In genomic region chr11:17810736-17811135, GRCh38 we compare ENCODE assay signal across 13 cellular contexts.
DNase-seq lines count a peak whose midpoint lies in the region; ATAC-seq and TF ChIP-seq lines count a peak whose summit lies in the region.
"Had no signal": no experiment of that assay in that cellular context is flagged by ENCODE, and none has a peak within 500 bp of the region (broad histone marks: within the 10 kb centered on the region; RNA-seq: fewer than 3 reads in every experiment).

No MANE protein-coding gene starts in this region.

- DNase-seq in left cardiac atrium (no peak), Right ventricle myocardium inferior (ENCODE audit: missing footprints) (no peak), astrocyte of the spinal cord (ENCODE audit: low read depth, low spot score) (peak; percentile 37), left ventricle myocardium superior (peak; percentile 39), CD14-positive monocyte (ENCODE audit: low spot score) (no peak)
- no peak for DNase-seq in effector CD8-positive, alpha-beta T cell (lab: John Stamatoyannopoulos, UW)
- DNase-seq: activated naive CD4-positive, alpha-beta T cell treated with anti-CD3 and anti-CD28 coated beads for 36 hours; NCI-H446; T-cell had no signal

- in situ Hi-C loops in astrocyte of the spinal cord (cut with HindIII; ENCODE audit: low sequenced_read_pairs) = no loop called here

- H3K36me3 Mint-ChIP-seq in CD14-positive monocyte = peaks cover 0 to 1% of the 10 kb centered on the region in 2 donors
- H3K36me3 Mint-ChIP-seq: mesothelial cell of epicardium had no signal

- no peak overlapping the region for H3K27ac Mint-ChIP-seq in CD14-positive monocyte
- H3K27ac Mint-ChIP-seq: activated naive CD4-positive, alpha-beta T cell treated with anti-CD3 and anti-CD28 coated beads for 36 hours; T-cell had no signal

- no peak overlapping the region for H3K4me3 Mint-ChIP-seq in CD14-positive monocyte
- H3K4me3 Mint-ChIP-seq: activated naive CD4-positive, alpha-beta T cell treated with anti-CD3 and anti-CD28 coated beads for 36 hours; mesothelial cell of epicardium; T-cell had no signal

- H3K9me3 Mint-ChIP-seq in CD14-positive monocyte = peaks cover 0 to 5% (median 1%) of the 10 kb centered on the region in 7 donors
- H3K9me3 Mint-ChIP-seq: activated naive CD4-positive, alpha-beta T cell treated with anti-CD3 and anti-CD28 coated beads for 36 hours had no signal

- peaks cover 0 to 2% (median 0%) of the 10 kb centered on the region in 3 donors for H3K27me3 Mint-ChIP-seq in CD14-positive monocyte (ENCODE audit: low read depth in 3 of 3)
- H3K27me3 Mint-ChIP-seq: T-cell had no signal

- no peak for TF ChIP-seq CTCF in astrocyte of the spinal cord (IDR thresholded peaks at IDR 0.05; ENCODE audit: low read depth, low read length)
- TF ChIP-seq CTCF in CD14-positive monocyte (IDR thresholded peaks at IDR 0.05) = no peak

- ATAC-seq in left cardiac atrium = peak; percentile 31 to 70
- ATAC-seq in Right ventricle myocardium inferior = no peak
- peak; percentile 57 for ATAC-seq in left ventricle myocardium superior
- ATAC-seq in HG03439 (IDR thresholded peaks at IDR 0.05; ENCODE audit: unreplicated experiment) = no peak
- no peak for ATAC-seq in HG02870 (IDR thresholded peaks at IDR 0.05; ENCODE audit: unreplicated experiment)
- ATAC-seq: T-cell had no signal

- no peak overlapping the region for H3K4me3 ChIP-seq in astrocyte of the spinal cord (ENCODE audit: low read depth, low read length)
- H3K4me3 ChIP-seq: suprapubic skin had no signal

- intact Hi-C loops in left cardiac atrium (cut with DNase I) = no loop called here
- intact Hi-C loops in Right ventricle myocardium inferior (cut with DNase I) = no loop called here
- intact Hi-C loops in left ventricle myocardium superior (cut with micrococcal nuclease) = no loop called here
- intact Hi-C loops in CD14-positive monocyte (cut with micrococcal nuclease) = no loop called here

- H3K4me1 Mint-ChIP-seq in CD14-positive monocyte = no peaks in the 10 kb centered on the region
- H3K4me1 Mint-ChIP-seq: T-cell had no signal

Comparison
In these comparisons a context has a peak if more than half of its experiments do, and no peak if none do; other contexts are left out.
1. ATAC-seq: peak in left cardiac atrium (2 of 2) and left ventricle myocardium superior (single experiment); none in Right ventricle myocardium inferior (single experiment), HG03439 (single experiment) and HG02870 (single experiment).
2. DNase-seq: peak in astrocyte of the spinal cord (single experiment) and left ventricle myocardium superior (single experiment); none in left cardiac atrium (single experiment), Right ventricle myocardium inferior (single experiment), CD14-positive monocyte (single experiment) and effector CD8-positive, alpha-beta T cell (single experiment).